ENCODE assay signal across 20 cellular contexts in the genomic region with DNA sequence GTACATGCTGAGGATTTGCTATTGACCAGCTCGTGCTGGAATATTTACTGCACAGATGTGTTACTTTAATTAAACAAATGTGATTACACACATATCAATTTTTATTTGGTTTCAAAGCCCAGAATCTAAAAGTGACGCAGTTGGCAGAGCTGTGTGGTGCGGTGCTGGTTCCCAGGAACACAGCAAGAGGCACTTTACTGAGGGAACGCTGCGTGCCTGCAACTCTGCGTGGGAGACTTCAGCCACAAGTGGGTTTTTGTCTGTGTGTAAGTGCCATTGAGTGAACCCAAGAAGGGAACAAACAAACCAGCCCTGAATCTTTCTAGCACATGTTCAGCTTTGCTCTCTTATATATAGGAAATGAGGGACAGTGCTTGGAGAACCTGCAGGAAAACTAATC.
"Had no signal": no experiment of that assay in that cellular context is flagged by ENCODE, and none has a peak within 500 bp of the region (broad histone marks: within the 10 kb centered on the region; RNA-seq: fewer than 3 reads in every experiment).

No MANE protein-coding gene starts in this region.

- H3K4me3 ChIP-seq: gastrocnemius medialis, right lobe of liver, skin epidermis, tibial artery had no signal

- H3K27me3 ChIP-seq: gastrocnemius medialis, right lobe of liver, tibial artery had no signal

- H3K27ac ChIP-seq: gastrocnemius medialis, right lobe of liver, skin epidermis, tibial artery had no signal

- H3K9me3 ChIP-seq: gastrocnemius medialis, right lobe of liver, tibial artery had no signal

- H3K4me1 ChIP-seq: gastrocnemius medialis, right lobe of liver, tibial artery had no signal

- H3K36me3 ChIP-seq: gastrocnemius medialis, right lobe of liver, tibial artery had no signal

- ATAC-seq: activated CD4-positive, alpha-beta T cell treated with anti-CD3 and anti-CD28 coated beads for 36 hours; activated CD8-positive, alpha-beta memory T cell treated with anti-CD3 and anti-CD28 coated beads, Interleukin-2, amount 10 ng/mL, durations not matched to agents 7 days and 5 days; activated CD8-positive, alpha-beta T cell treated with anti-CD3 and anti-CD28 coated beads, Interleukin-2, amount 10 ng/mL, durations not matched to agents 7 days and 5 days; activated naive CD8-positive, alpha-beta T cell treated with anti-CD3 and anti-CD28 coated beads, Interleukin-2, amount 50 U/mL, for 24 hours; gastrocnemius medialis; left cardiac atrium; natural killer cell treated with Interleukin-12 subunit alpha and Interleukin-12 subunit beta and Interleukin-15 and Interleukin-18, amount 100 ng/mL, for 72 hours; right lobe of liver; stimulated activated effector memory CD8-positive, alpha-beta T cell treated with anti-CD3 and anti-CD28 coated beads, Interleukin-12 subunit alpha, Interleukin-12 subunit beta, amount 100 ng/mL, for 72 hours; WTC11 had no signal

- DNase-seq: activated CD4-positive, alpha-beta T cell treated with anti-CD3 and anti-CD28 coated beads for 36 hours; activated CD8-positive, alpha-beta memory T cell treated with anti-CD3 and anti-CD28 coated beads, Interleukin-2, amount 10 ng/mL, durations not matched to agents 7 days and 5 days; activated CD8-positive, alpha-beta T cell treated with anti-CD3 and anti-CD28 coated beads, Interleukin-2, amount 10 ng/mL, durations not matched to agents 7 days and 5 days; activated naive CD8-positive, alpha-beta T cell treated with anti-CD3 and anti-CD28 coated beads, Interleukin-2, amount 50 U/mL, for 24 hours; activated T-cell treated with anti-CD3 and anti-CD28 coated beads, Interleukin-2, amount 50 U/mL, for 48 hours; dermis blood vessel endothelial cell; effector CD8-positive, alpha-beta T cell; gastrocnemius medialis; glutamatergic neuron; left cardiac atrium; mesenchymal stem cell; right lobe of liver; stimulated activated CD4-positive, alpha-beta T cell treated with anti-CD3 and anti-CD28 coated beads, Interleukin-12 subunit alpha, Interleukin-12 subunit beta, amount 100 ng/mL, for 4 hours; stimulated activated CD4-positive, alpha-beta T cell treated with anti-CD3 and anti-CD28 coated beads, Interleukin-4, amount 100 ng/mL, for 24 hours; T-helper 2 cell; tibial artery had no signal
